Comparison of ENCODE assay signal across 27 cellular contexts in genomic region chr4:101753702-101754101, GRCh38. TPM values are rescaled to one million over a fixed set of nuclear protein-coding genes. Genes with fewer than 3 reads are reported as not detected.
A peak's percentile ranks its signal among the peaks of the same experiment; 100 is the strongest.
DNase-seq lines count a peak whose midpoint lies in the region; ATAC-seq and TF ChIP-seq lines count a peak whose summit lies in the region.
"Had no signal": no experiment of that assay in that cellular context is flagged by ENCODE, and none has a peak within 500 bp of the region (broad histone marks: within the 10 kb centered on the region; RNA-seq: fewer than 3 reads in every experiment).

No MANE protein-coding gene starts in this region.

- no peaks in the 10 kb centered on the region for H3K79me2 ChIP-seq in GM23248 (ENCODE audit: insufficient read depth)

- no peaks in the 10 kb centered on the region for H3K9me3 Mint-ChIP-seq in endothelial cell (ENCODE audit: unreplicated experiment)
- H3K9me3 Mint-ChIP-seq: stimulated activated effector memory CD8-positive, alpha-beta T cell treated with anti-CD3 and anti-CD28 coated beads, Interleukin-12 subunit alpha, Interleukin-12 subunit beta, amount 100 ng/mL, for 72 hours had no signal

- H3F3A ChIP-seq in GM23248 (ENCODE audit: insufficient read depth): no peaks in the 10 kb centered on the region

- H3K27me3 Mint-ChIP-seq in endothelial cell (ENCODE audit: unreplicated experiment): no peaks in the 10 kb centered on the region
- H3K27me3 Mint-ChIP-seq: activated naive CD8-positive, alpha-beta T cell treated with anti-CD3 and anti-CD28 coated beads, Interleukin-2, amount 10 ng/mL, durations not matched to agents 7 days and 5 days; B cell had no signal

- no peak for TF ChIP-seq EP300 in suprapubic skin (IDR thresholded peaks at IDR 0.05)

- in situ Hi-C loops in GM23248 (cut with MboI): no loop called here

- H3K36me3 ChIP-seq in GM23248 (ENCODE audit: low read depth) (no peaks in the 10 kb centered on the region), suprapubic skin (no peaks in the 10 kb centered on the region)
- H3K36me3 ChIP-seq: cardiac muscle cell, lower lobe of right lung, neutrophil, SJCRH30, uterus had no signal

- POLR2A ChIA-PET in HEK293T (lab: Yijun Ruan, JAX): no interaction called here

- H3K4me3 ChIP-seq in GM23248 (peak overlapping the region; percentile 10; the same call in 1 of the 2 replicates), fibroblast of the aortic adventitia (ENCODE audit: low read depth, low read length) (no peak overlapping the region), suprapubic skin (no peak overlapping the region)
- H3K4me3 ChIP-seq: cardiac muscle cell, lower lobe of right lung, SJCRH30, skin epidermis, testis, uterus had no signal

- CTCF ChIA-PET in HEK293T (lab: Yijun Ruan, JAX): no interaction called here

- H3K9me2 ChIP-seq in GM23248 (ENCODE audit: insufficient read depth): no peaks in the 10 kb centered on the region

- H3K9me3 ChIP-seq in GM23248 (ENCODE audit: low read depth) (no peaks in the 10 kb centered on the region), suprapubic skin (no peaks in the 10 kb centered on the region)
- H3K9me3 ChIP-seq: lower lobe of right lung, neutrophil, SJCRH30, testis, uterus had no signal

- H2AFZ ChIP-seq in GM23248: no peak overlapping the region

- H3K4me1 Mint-ChIP-seq in endothelial cell (ENCODE audit: unreplicated experiment): no peaks in the 10 kb centered on the region
- H3K4me1 Mint-ChIP-seq: activated naive CD8-positive, alpha-beta T cell treated with anti-CD3 and anti-CD28 coated beads, Interleukin-2, amount 10 ng/mL, durations not matched to agents 7 days and 5 days; stimulated activated effector memory CD8-positive, alpha-beta T cell treated with anti-CD3 and anti-CD28 coated beads, Interleukin-12 subunit alpha, Interleukin-12 subunit beta, amount 100 ng/mL, for 72 hours had no signal

- H3K9ac ChIP-seq in GM23248: no peak overlapping the region

- H3K27ac ChIP-seq in GM23248: peak overlapping the region; percentile 40
- H3K27ac ChIP-seq in suprapubic skin: peak overlapping the region; percentile 48
- H3K27ac ChIP-seq: cardiac muscle cell, lower lobe of right lung, neutrophil, SJCRH30, testis, uterus, VCaP had no signal

- ATAC-seq in HG02588 (IDR thresholded peaks at IDR 0.05; ENCODE audit: unreplicated experiment): no peak
- ATAC-seq: HepG2; lower lobe of right lung; Panc1; stimulated activated effector memory CD8-positive, alpha-beta T cell treated with anti-CD3 and anti-CD28 coated beads, Interleukin-12 subunit alpha, Interleukin-12 subunit beta, amount 100 ng/mL, for 72 hours had no signal

- H3K4me1 ChIP-seq in GM23248 (ENCODE audit: insufficient read depth) (peaks cover 6% of the 10 kb centered on the region; the same call in 1 of the 2 replicates), suprapubic skin (no peaks in the 10 kb centered on the region)
- H3K4me1 ChIP-seq: lower lobe of right lung, SJCRH30, testis, uterus had no signal

- DNase-seq in GM23248: peak; percentile 78
- peak; percentile 87 for DNase-seq in amniotic epithelial cell (ENCODE audit: low read depth)
- peak; percentile 65 for DNase-seq in fibroblast of the aortic adventitia (ENCODE audit: low read depth)
- no peak for DNase-seq in suprapubic skin (ENCODE audit: low spot score in 2 of 2)
- no peak for DNase-seq in HEK293T (ENCODE audit: extremely low spot score)
- DNase-seq in endothelial cell (ENCODE audit: low spot score): no peak
- DNase-seq: activated naive CD8-positive, alpha-beta T cell treated with anti-CD3 and anti-CD28 coated beads, Interleukin-2, amount 10 ng/mL, durations not matched to agents 7 days and 5 days; dermis blood vessel endothelial cell; lower lobe of right lung; NCI-H1417; NCI-H2081 treated with DMSO at 0.1 percent for 48 hours; NCI-H524 treated with DMSO at 0.1 percent for 48 hours; SJCRH30; stimulated activated CD4-positive, alpha-beta T cell treated with anti-CD3 and anti-CD28 coated beads, Interleukin-2, amount 100 ng/mL, for 24 hours; T-helper 2 cell; testis; uterus had no signal

- TF ChIP-seq POLR2A in suprapubic skin (IDR thresholded peaks at IDR 0.05): no peak

- H3K4me3 Mint-ChIP-seq in endothelial cell (ENCODE audit: unreplicated experiment): no peak overlapping the region
- H3K4me3 Mint-ChIP-seq: activated naive CD8-positive, alpha-beta T cell treated with anti-CD3 and anti-CD28 coated beads, Interleukin-2, amount 10 ng/mL, durations not matched to agents 7 days and 5 days; B cell; stimulated activated effector memory CD8-positive, alpha-beta T cell treated with anti-CD3 and anti-CD28 coated beads, Interleukin-12 subunit alpha, Interleukin-12 subunit beta, amount 100 ng/mL, for 72 hours had no signal

- no peak overlapping the region for H3K27ac Mint-ChIP-seq in endothelial cell (ENCODE audit: unreplicated experiment)
- H3K27ac Mint-ChIP-seq: activated naive CD8-positive, alpha-beta T cell treated with anti-CD3 and anti-CD28 coated beads, Interleukin-2, amount 10 ng/mL, durations not matched to agents 7 days and 5 days; B cell; stimulated activated effector memory CD8-positive, alpha-beta T cell treated with anti-CD3 and anti-CD28 coated beads, Interleukin-12 subunit alpha, Interleukin-12 subunit beta, amount 100 ng/mL, for 72 hours had no signal

- H3K4me2 ChIP-seq in GM23248 (ENCODE audit: unreplicated experiment): peak overlapping the region; percentile 39

- no peaks in the 10 kb centered on the region for H4K20me1 ChIP-seq in GM23248 (ENCODE audit: insufficient read depth)

- TF ChIP-seq CTCF in fibroblast of the aortic adventitia (IDR thresholded peaks at IDR 0.05; ENCODE audit: insufficient read depth, low read length): no peak
- TF ChIP-seq CTCF in suprapubic skin (IDR thresholded peaks at IDR 0.05): no peak
- TF ChIP-seq CTCF in endothelial cell (IDR thresholded peaks at IDR 0.05; ENCODE audit: unreplicated experiment): no peak

- no peaks in the 10 kb centered on the region for H3K36me3 Mint-ChIP-seq in endothelial cell (ENCODE audit: low read depth, unreplicated experiment)
- H3K36me3 Mint-ChIP-seq: stimulated activated effector memory CD8-positive, alpha-beta T cell treated with anti-CD3 and anti-CD28 coated beads, Interleukin-12 subunit alpha, Interleukin-12 subunit beta, amount 100 ng/mL, for 72 hours had no signal

- WGBS in GM23248 (ENCODE audit: low coverage in 1 of 2, low lambda C conversion rate in 2 of 2, missing lambda C conversion rate in 2 of 2), 2 experiments: 7 to 8% methylated on average over 2 of the region's 2 CpGs
- 35% methylated on average over 2 of the region's 2 CpGs for whole genome bisulfite sequencing in suprapubic skin

- H3K27me3 ChIP-seq in GM23248 (replicated peaks; ENCODE audit: insufficient read depth) (no peaks in the 10 kb centered on the region), suprapubic skin (no peaks in the 10 kb centered on the region)
- H3K27me3 ChIP-seq: cardiac muscle cell, neutrophil, SJCRH30, testis, uterus had no signal

TF ChIP-seq in HEK293T, 16 proteins besides CTCF, POLR2A, EP300 and RAD21:
- no peak for TF ChIP-seq ELF4 (IDR thresholded peaks at IDR 0.05)
- no peak for TF ChIP-seq NFRKB (IDR thresholded peaks at IDR 0.05)
- TF ChIP-seq SP1 (IDR thresholded peaks at IDR 0.05): no peak
- TF ChIP-seq ARNT (IDR thresholded peaks at IDR 0.05): no peak
- TF ChIP-seq, protein P1, sequence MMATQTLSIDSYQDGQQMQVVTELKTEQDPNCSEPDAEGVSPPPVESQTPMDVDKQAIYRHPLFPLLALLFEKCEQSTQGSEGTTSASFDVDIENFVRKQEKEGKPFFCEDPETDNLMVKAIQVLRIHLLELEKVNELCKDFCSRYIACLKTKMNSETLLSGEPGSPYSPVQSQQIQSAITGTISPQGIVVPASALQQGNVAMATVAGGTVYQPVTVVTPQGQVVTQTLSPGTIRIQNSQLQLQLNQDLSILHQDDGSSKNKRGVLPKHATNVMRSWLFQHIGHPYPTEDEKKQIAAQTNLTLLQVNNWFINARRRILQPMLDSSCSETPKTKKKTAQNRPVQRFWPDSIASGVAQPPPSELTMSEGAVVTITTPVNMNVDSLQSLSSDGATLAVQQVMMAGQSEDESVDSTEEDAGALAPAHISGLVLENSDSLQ (IDR thresholded peaks at IDR 0.05): no peak
- no peak for TF ChIP-seq SUZ12 (IDR thresholded peaks at IDR 0.05)
- TF ChIP-seq TARDBP (IDR thresholded peaks at IDR 0.05): no peak
- TF ChIP-seq HDGF (IDR thresholded peaks at IDR 0.05; ENCODE audit: borderline replicate concordance): no peak
- TF ChIP-seq BHLHE40 (IDR thresholded peaks at IDR 0.05; ENCODE audit: borderline replicate concordance): no peak
- TF ChIP-seq FOXA1 (IDR thresholded peaks at IDR 0.05): no peak

RNA-seq across cellular contexts. Expression of gene BANK1, which starts 36.8 kb away (rescaled TPM):
- total RNA-seq in GM23248 (2014; rRNA removed; shearing (Covaris generic)): not detected in 2 replicates
- not detected in 2 replicates for polyA plus RNA-seq in GM23248 (2016; fragmentation: Nextera tagmentation; extraction: Ambion mirVana)
- total RNA-seq in fibroblast of the aortic adventitia (ENCODE audit: low replicate concordance): 0.41 and 0.54 TPM in 2 replicates
- total RNA-seq in suprapubic skin: 1 to 10 TPM in 1 of 4 donors, under 1 TPM in 3; 0.34 to 2.1 (median 0.89) TPM
- total RNA-seq in endothelial cell (ENCODE audit: unreplicated experiment): 3.7 TPM
- total RNA-seq: dermis blood vessel endothelial cell, pulmonary artery endothelial cell had no signal
- polyA plus RNA-seq: HepG2 had no signal

Comparison
In these comparisons a context has a peak if more than half of its experiments do, and no peak if none do; other contexts are left out.
1. DNase-seq: peak in GM23248 (single experiment), amniotic epithelial cell (single experiment) and fibroblast of the aortic adventitia (single experiment); none in suprapubic skin (0 of 2), HEK293T (single experiment) and endothelial cell (single experiment).